ENCODE assay signal across 22 cellular contexts in the genomic region with DNA sequence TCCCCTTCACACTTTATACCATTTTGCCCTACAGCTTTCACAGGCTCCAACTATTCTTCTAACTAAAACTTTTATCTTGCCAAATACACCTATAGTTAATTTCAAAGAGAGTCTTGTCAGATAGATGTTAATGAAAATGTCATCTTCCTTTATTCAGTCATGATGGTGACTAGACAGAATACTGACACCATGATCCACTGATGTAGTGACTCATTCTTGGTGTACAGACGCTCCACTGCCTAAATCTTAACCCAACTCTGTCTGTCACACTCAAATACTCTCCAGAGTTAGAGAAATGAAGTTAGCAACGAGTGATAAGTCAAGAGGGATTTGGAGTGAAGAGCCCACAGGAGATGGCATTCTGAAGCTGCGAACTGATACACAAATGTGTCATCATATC.
"Had no signal": no experiment of that assay in that cellular context is flagged by ENCODE, and none has a peak within 500 bp of the region (broad histone marks: within the 10 kb centered on the region; RNA-seq: fewer than 3 reads in every experiment).

No MANE protein-coding gene starts in this region.

- H3K27me3 Mint-ChIP-seq: activated B cell treated with CpG ODN at 0.5 μM for 24 hours; activated naive CD4-positive, alpha-beta T cell treated with anti-CD3 and anti-CD28 coated beads, Interleukin-2, amount 10 ng/mL, durations not matched to agents 7 days and 5 days; stimulated activated naive CD8-positive, alpha-beta T cell treated with anti-CD3 and anti-CD28 coated beads, Interleukin-15, amount 100 ng/mL, for 72 hours had no signal

- DNase-seq: activated B cell treated with CpG ODN at 0.5 μM for 24 hours; activated CD8-positive, alpha-beta memory T cell treated with anti-CD3 and anti-CD28 coated beads, Interleukin-2, amount 50 U/mL, for 48 hours; activated effector memory CD4-positive, alpha-beta T cell treated with anti-CD3 and anti-CD28 coated beads, Interleukin-2, amount 50 U/mL, for 16 hours; activated naive CD4-positive, alpha-beta T cell treated with anti-CD3 and anti-CD28 coated beads, Interleukin-2, amount 10 ng/mL, durations not matched to agents 7 days and 5 days; activated T-cell treated with anti-CD3 and anti-CD28 coated beads, Interleukin-2, amount 50 U/mL, for 48 hours; amygdala; foreskin keratinocyte; left ventricle myocardium inferior; mammary epithelial cell; midbrain; pancreas; right cardiac atrium; stimulated activated CD4-positive, alpha-beta T cell treated with anti-CD3 and anti-CD28 coated beads, Interleukin-1b, Interleukin-23, amount 100 ng/mL, for 48 hours; stimulated activated naive CD8-positive, alpha-beta T cell treated with anti-CD3 and anti-CD28 coated beads, Interleukin-15, amount 100 ng/mL, for 72 hours; transverse colon had no signal

- H3K4me1 Mint-ChIP-seq: activated B cell treated with CpG ODN at 0.5 μM for 24 hours, nephron had no signal

- H3K4me3 ChIP-seq: cardiac muscle cell, left ventricle myocardium inferior, pancreas, skin epidermis, suprapubic skin, transverse colon had no signal

- H3K4me3 Mint-ChIP-seq: activated B cell treated with CpG ODN at 0.5 μM for 24 hours; activated naive CD4-positive, alpha-beta T cell treated with anti-CD3 and anti-CD28 coated beads, Interleukin-2, amount 10 ng/mL, durations not matched to agents 7 days and 5 days; nephron; stimulated activated naive CD8-positive, alpha-beta T cell treated with anti-CD3 and anti-CD28 coated beads, Interleukin-15, amount 100 ng/mL, for 72 hours had no signal

- H3K27ac Mint-ChIP-seq: activated B cell treated with CpG ODN at 0.5 μM for 24 hours; activated naive CD4-positive, alpha-beta T cell treated with anti-CD3 and anti-CD28 coated beads, Interleukin-2, amount 10 ng/mL, durations not matched to agents 7 days and 5 days; nephron; stimulated activated naive CD8-positive, alpha-beta T cell treated with anti-CD3 and anti-CD28 coated beads, Interleukin-15, amount 100 ng/mL, for 72 hours had no signal

- H3K27ac ChIP-seq: cardiac muscle cell, foreskin keratinocyte, left ventricle myocardium inferior, neutrophil, pancreas, skin epidermis, suprapubic skin, transverse colon had no signal

- H3K9me3 ChIP-seq: left ventricle myocardium inferior, neutrophil, pancreas, suprapubic skin, transverse colon had no signal

- ATAC-seq: foreskin keratinocyte; pancreas; right cardiac atrium; SK-N-SH treated with all-trans-retinoic acid at 6 μM for 48 hours; stimulated activated naive CD8-positive, alpha-beta T cell treated with anti-CD3 and anti-CD28 coated beads, Interleukin-15, amount 100 ng/mL, for 72 hours had no signal

- H3K36me3 Mint-ChIP-seq: activated naive CD4-positive, alpha-beta T cell treated with anti-CD3 and anti-CD28 coated beads, Interleukin-2, amount 10 ng/mL, durations not matched to agents 7 days and 5 days had no signal

- H3K4me1 ChIP-seq: foreskin keratinocyte, left ventricle myocardium inferior, pancreas, suprapubic skin, transverse colon had no signal

- H3K9me3 Mint-ChIP-seq: activated B cell treated with CpG ODN at 0.5 μM for 24 hours; activated naive CD4-positive, alpha-beta T cell treated with anti-CD3 and anti-CD28 coated beads, Interleukin-2, amount 10 ng/mL, durations not matched to agents 7 days and 5 days; stimulated activated naive CD8-positive, alpha-beta T cell treated with anti-CD3 and anti-CD28 coated beads, Interleukin-15, amount 100 ng/mL, for 72 hours had no signal

- H3K27me3 ChIP-seq: cardiac muscle cell, foreskin keratinocyte, neutrophil, suprapubic skin, transverse colon had no signal

- FAIRE-seq: urothelium cell line had no signal

- H3K36me3 ChIP-seq: cardiac muscle cell, neutrophil, pancreas, suprapubic skin, transverse colon had no signal
